ENCODE assay signal across 8 cellular contexts in genomic region chr1:202998836-202999750, GRCh38. TPM values are rescaled to one million over a fixed set of nuclear protein-coding genes. Genes with fewer than 3 reads are reported as not detected.
A peak's percentile ranks its signal among the peaks of the same experiment; 100 is the strongest.
DNase-seq lines count a peak whose midpoint lies in the region; TF ChIP-seq lines count a peak whose summit lies in the region.

No MANE protein-coding gene starts in this region.

- no peak overlapping the region for H3K27ac Mint-ChIP-seq in mesothelial cell of epicardium

- H3K4me3 ChIP-seq in choroid plexus epithelial cell (ENCODE audit: low read depth, low read length), result no peak overlapping the region

- TF ChIP-seq CTCF in GM12873 (IDR thresholded peaks at IDR 0.05; ENCODE audit: insufficient read depth, low read depth, low read length, missing control alignments) (peak; percentile 76), choroid plexus epithelial cell (conservative IDR thresholded peaks at IDR 0.05; ENCODE audit: low read depth, low read length) (peak; percentile 73), mesothelial cell of epicardium (IDR thresholded peaks at IDR 0.05; ENCODE audit: unreplicated experiment) (peak; percentile 54)

- no peaks in the 10 kb centered on the region for H3K4me1 Mint-ChIP-seq in mesothelial cell of epicardium

- no peaks in the 10 kb centered on the region for H3K36me3 Mint-ChIP-seq in mesothelial cell of epicardium

- H3K4me3 Mint-ChIP-seq in mesothelial cell of epicardium, result no peak overlapping the region

- H3K27me3 Mint-ChIP-seq in mesothelial cell of epicardium (ENCODE audit: low read depth), result peaks cover 44% of the 10 kb centered on the region

- no peaks in the 10 kb centered on the region for H3K9me3 Mint-ChIP-seq in mesothelial cell of epicardium

- DNase-seq in A172 (ENCODE audit: low spot score), result peak; percentile 63
- peak; percentile 56 for DNase-seq in NCI-H2171 treated with DMSO at 0.1 percent for 48 hours (lab: John Stamatoyannopoulos, UW)
- DNase-seq in activated CD4-positive, alpha-beta T cell treated with anti-CD3 and anti-CD28 coated beads for 1 hour, result peak; percentile 22
- DNase-seq in choroid plexus epithelial cell (ENCODE audit: low read depth), result peak; percentile 74
- DNase-seq in mesothelial cell of epicardium (ENCODE audit: low spot score in 2 of 2, unreplicated experiment in 2 of 2), result peak in 1 of 2 experiments; percentile 58
- peak; percentile 39 for DNase-seq in stimulated activated CD8-positive, alpha-beta memory T cell treated with anti-CD3 and anti-CD28 coated beads, Interleukin-7, amount 100 ng/mL, for 24 hours (ENCODE audit: low read depth)
- no peak for DNase-seq in islet precursor cell

RNA-seq across cellular contexts. Expression of gene TMEM183A, which starts 8.1 kb away (rescaled TPM):
- total RNA-seq in A172 (2014; rRNA removed; shearing (Covaris generic)), result 108 and 128 TPM in 2 replicates
- 58.4 to 64.5 TPM (median 64.0 TPM) in 3 replicates for total RNA-seq in mesothelial cell of epicardium

RNA-seq across cellular contexts. Expression of gene PPFIA4, which starts 27.2 kb away (rescaled TPM):
- 2.3 and 6.6 TPM in 2 replicates for total RNA-seq in A172 (2014; rRNA removed; shearing (Covaris generic))
- 35.3 to 39.4 TPM (median 38.9 TPM) in 3 replicates for total RNA-seq in mesothelial cell of epicardium

RNA-seq across cellular contexts. Expression of gene CYB5R1, which starts 32.0 kb away (rescaled TPM):
- 71.5 and 72.0 TPM in 2 replicates for total RNA-seq in A172 (2014; rRNA removed; shearing (Covaris generic))
- 25.9 to 26.6 TPM (median 26.1 TPM) in 3 replicates for total RNA-seq in mesothelial cell of epicardium

RNA-seq across cellular contexts. Expression of gene ADIPOR1, which starts 41.0 kb away (rescaled TPM):
- 121 and 125 TPM in 2 replicates for total RNA-seq in A172 (2014; rRNA removed; shearing (Covaris generic))
- 38.0 to 39.1 TPM (median 38.4 TPM) in 3 replicates for total RNA-seq in mesothelial cell of epicardium
